In the genomic region with DNA sequence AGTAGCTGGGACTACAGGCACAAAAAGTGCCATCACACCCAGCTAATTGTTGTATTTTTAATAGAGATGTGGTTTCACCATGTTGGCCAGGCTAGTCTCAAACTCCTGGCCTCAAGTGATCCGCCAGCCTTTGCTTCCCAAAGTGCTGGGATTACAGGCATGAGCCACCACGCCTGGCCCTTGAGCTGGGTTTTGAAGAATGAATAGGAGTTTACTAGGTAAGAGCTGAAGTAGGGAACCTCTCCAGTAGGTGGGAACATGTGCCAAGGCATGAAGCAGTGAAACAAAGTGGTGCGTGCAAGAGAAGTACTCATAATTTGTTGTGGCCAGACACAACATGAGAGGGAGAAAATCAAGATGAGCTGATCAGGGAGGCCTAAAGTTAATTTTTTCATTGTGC, we compare ENCODE assay signal across 31 cellular contexts.
"Had no signal": no experiment of that assay in that cellular context is flagged by ENCODE, and none has a peak within 500 bp of the region (broad histone marks: within the 10 kb centered on the region; RNA-seq: fewer than 3 reads in every experiment).

No MANE protein-coding gene starts in this region.

- H3K4me3 Mint-ChIP-seq: activated B cell treated with CpG ODN at 0.5 μM for 24 hours; activated CD8-positive, alpha-beta T cell treated with anti-CD3 and anti-CD28 coated beads for 36 hours; activated naive CD8-positive, alpha-beta T cell; activated T-cell treated with anti-CD3 and anti-CD28 coated beads, Interleukin-2, amount 50 U/mL, for 4 hours; activated T-helper 17 cell treated with anti-CD3 and anti-CD28 coated beads, Interleukin-2, amount 50 U/mL, for 72 hours; central memory CD8-positive, alpha-beta T cell; dendritic cell treated with granulocyte-macrophage colony-stimulating factor and Interleukin-4, amounts not matched to agents 40 ng/mL and 50 ng/mL, for 4 days; endodermal cell had no signal

- H3K27me3 ChIP-seq: brain microvascular endothelial cell, dorsolateral prefrontal cortex, gastrocnemius medialis, heart left ventricle had no signal

- H3K27ac Mint-ChIP-seq: activated B cell treated with CpG ODN at 0.5 μM for 24 hours; activated CD8-positive, alpha-beta T cell treated with anti-CD3 and anti-CD28 coated beads for 36 hours; activated naive CD8-positive, alpha-beta T cell; activated T-helper 17 cell treated with anti-CD3 and anti-CD28 coated beads, Interleukin-2, amount 50 U/mL, for 72 hours; dendritic cell treated with granulocyte-macrophage colony-stimulating factor and Interleukin-4, amounts not matched to agents 40 ng/mL and 50 ng/mL, for 4 days; endodermal cell had no signal

- H3K36me3 Mint-ChIP-seq: activated naive CD8-positive, alpha-beta T cell had no signal

- H3K9me3 Mint-ChIP-seq: activated T-cell treated with anti-CD3 and anti-CD28 coated beads, Interleukin-2, amount 50 U/mL, for 4 hours; activated T-helper 17 cell treated with anti-CD3 and anti-CD28 coated beads, Interleukin-2, amount 50 U/mL, for 72 hours; central memory CD8-positive, alpha-beta T cell; dendritic cell treated with granulocyte-macrophage colony-stimulating factor and Interleukin-4, amounts not matched to agents 40 ng/mL and 50 ng/mL, for 4 days had no signal

- H3K27me3 Mint-ChIP-seq: activated B cell treated with CpG ODN at 0.5 μM for 24 hours; activated CD8-positive, alpha-beta T cell treated with anti-CD3 and anti-CD28 coated beads for 36 hours; activated naive CD8-positive, alpha-beta T cell; activated T-helper 17 cell treated with anti-CD3 and anti-CD28 coated beads, Interleukin-2, amount 50 U/mL, for 72 hours; central memory CD8-positive, alpha-beta T cell had no signal

- DNase-seq: activated B cell treated with CpG ODN at 0.5 μM for 24 hours; activated CD4-positive, alpha-beta T cell treated with anti-CD3 and anti-CD28 coated beads for 48 hours; activated CD4-positive, alpha-beta T cell treated with anti-CD3 and anti-CD28 coated beads, Interleukin-2, amount 50 U/mL, for 1 hour; activated CD4-positive, alpha-beta T cell treated with anti-CD3 and anti-CD28 coated beads, Interleukin-2, amount 50 U/mL, for 48 hours; activated CD8-positive, alpha-beta memory T cell treated with anti-CD3 and anti-CD28 coated beads for 24 hours; activated CD8-positive, alpha-beta T cell treated with anti-CD3 and anti-CD28 coated beads for 36 hours; activated effector memory CD4-positive, alpha-beta T cell treated with Interleukin-2 at 50 U/mL for 16 hours; activated gamma-delta T cell treated with Interleukin-2 at 50 U/mL for 16 hours; activated naive CD4-positive, alpha-beta T cell treated with anti-CD3 and anti-CD28 coated beads, Interleukin-2, amount 50 U/mL, for 16 hours; activated naive CD4-positive, alpha-beta T cell treated with Interleukin-2 at 50 U/mL for 16 hours; activated T-cell treated with anti-CD3 and anti-CD28 coated beads, Interleukin-2, amount 50 U/mL, for 4 hours; amniotic stem cell; anterior cingulate cortex; brain microvascular endothelial cell; dorsolateral prefrontal cortex; effector memory CD4-positive, alpha-beta T cell; endodermal cell; foreskin fibroblast; gastrocnemius medialis; glutamatergic neuron; heart left ventricle; T-helper 2 cell had no signal

- FAIRE-seq: astrocyte, bronchial epithelial cell had no signal

- H3K9me3 ChIP-seq: gastrocnemius medialis, heart left ventricle had no signal

- H3K27ac ChIP-seq: brain microvascular endothelial cell, coronary artery, dorsolateral prefrontal cortex, gastrocnemius medialis, heart left ventricle had no signal

- ATAC-seq: activated CD4-positive, CD25-positive, alpha-beta regulatory T cell treated with anti-CD3 and anti-CD28 coated beads, Interleukin-2, amount 50 U/mL, for 24 hours; activated CD8-positive, alpha-beta T cell treated with anti-CD3 and anti-CD28 coated beads for 36 hours; activated T-cell treated with anti-CD3 and anti-CD28 coated beads, Interleukin-2, amount 50 U/mL, for 4 hours; activated T-helper 17 cell treated with anti-CD3 and anti-CD28 coated beads, Interleukin-2, amount 50 U/mL, for 72 hours; esophagus mucosa; gastrocnemius medialis; heart left ventricle had no signal
